13 cellular contexts compared by ENCODE assay signal in genomic region chr10:5581670-5582566, GRCh38.
DNase-seq lines count a peak whose midpoint lies in the region; ATAC-seq and TF ChIP-seq lines count a peak whose summit lies in the region.
"Had no signal": no experiment of that assay in that cellular context is flagged by ENCODE, and none has a peak within 500 bp of the region (broad histone marks: within the 10 kb centered on the region; RNA-seq: fewer than 3 reads in every experiment).

No MANE protein-coding gene starts in this region.

- H3K27ac ChIP-seq in WERI-Rb-1 = no peak overlapping the region
- H3K27ac ChIP-seq: C4-2B had no signal

- no peaks in the 10 kb centered on the region for H3K9me3 ChIP-seq in WERI-Rb-1 (ENCODE audit: severe bottlenecking)
- H3K9me3 ChIP-seq: MG63 had no signal

- H3K27me3 Mint-ChIP-seq in dendritic cell treated with granulocyte-macrophage colony-stimulating factor and Interleukin-4, amounts not matched to agents 40 ng/mL and 50 ng/mL, for 4 days = peaks cover 25% of the 10 kb centered on the region

- ATAC-seq in GM18505 (IDR thresholded peaks at IDR 0.05; ENCODE audit: unreplicated experiment) = peak; percentile 63
- ATAC-seq in GM21447 (IDR thresholded peaks at IDR 0.05; ENCODE audit: unreplicated experiment) = peak; percentile 65
- peak; percentile 60 for ATAC-seq in HG03159 (IDR thresholded peaks at IDR 0.05; ENCODE audit: unreplicated experiment)
- ATAC-seq in stimulated activated naive CD8-positive, alpha-beta T cell treated with anti-CD3 and anti-CD28 coated beads, Interleukin-15, Interleukin-2, amounts not matched to agents 100 U/mL and 50 U/mL, for 24 hours = no peak

- H3K27ac Mint-ChIP-seq in dendritic cell treated with granulocyte-macrophage colony-stimulating factor and Interleukin-4, amounts not matched to agents 40 ng/mL and 50 ng/mL, for 4 days = peak overlapping the region; percentile 43

- H3K4me1 Mint-ChIP-seq in dendritic cell treated with granulocyte-macrophage colony-stimulating factor and Interleukin-4, amounts not matched to agents 40 ng/mL and 50 ng/mL, for 4 days (ENCODE audit: low read depth) = peaks cover 45% of the 10 kb centered on the region

- no peaks in the 10 kb centered on the region for H3K9me3 Mint-ChIP-seq in dendritic cell treated with granulocyte-macrophage colony-stimulating factor and Interleukin-4, amounts not matched to agents 40 ng/mL and 50 ng/mL, for 4 days

- DNase-seq in WERI-Rb-1 (no peak), hippocampal formation (lab: John Stamatoyannopoulos, UW) (no peak), T-helper 2 cell (no peak)
- DNase-seq in stimulated activated naive CD8-positive, alpha-beta T cell treated with anti-CD3 and anti-CD28 coated beads, Interleukin-15, Interleukin-2, amounts not matched to agents 100 U/mL and 50 U/mL, for 24 hours = no peak
- DNase-seq: MG63; Right ventricle myocardium superior; stimulated activated CD4-positive, alpha-beta T cell treated with anti-CD3 and anti-CD28 coated beads, Interleukin-4, amount 100 ng/mL, for 4 hours had no signal

- no peak overlapping the region for H3K4me3 ChIP-seq in WERI-Rb-1 (ENCODE audit: low read depth, low read length)
- H3K4me3 ChIP-seq: MG63 had no signal

- intact Hi-C loops in dendritic cell treated with granulocyte-macrophage colony-stimulating factor and Interleukin-4, amounts not matched to agents 40 ng/mL and 50 ng/mL, for 4 days (cut with micrococcal nuclease) = no loop called here

- H3K4me3 Mint-ChIP-seq in dendritic cell treated with granulocyte-macrophage colony-stimulating factor and Interleukin-4, amounts not matched to agents 40 ng/mL and 50 ng/mL, for 4 days = peak overlapping the region; percentile 39
- H3K4me3 Mint-ChIP-seq: neural crest cell had no signal

- no peak for TF ChIP-seq POLR2A in GM18505 (IDR thresholded peaks at IDR 0.05; ENCODE audit: borderline replicate concordance, extremely low read depth, insufficient read depth, insufficient read length)

- no peaks in the 10 kb centered on the region for H3K36me3 ChIP-seq in WERI-Rb-1
- H3K36me3 ChIP-seq: MG63 had no signal

- H3K36me3 Mint-ChIP-seq in dendritic cell treated with granulocyte-macrophage colony-stimulating factor and Interleukin-4, amounts not matched to agents 40 ng/mL and 50 ng/mL, for 4 days (ENCODE audit: low read depth) = no peaks in the 10 kb centered on the region

- TF ChIP-seq CTCF in WERI-Rb-1 (IDR thresholded peaks at IDR 0.05; ENCODE audit: low read depth, low read length) = no peak

- no peaks in the 10 kb centered on the region for H3K27me3 ChIP-seq in WERI-Rb-1 (ENCODE audit: insufficient read depth, low read depth, severe bottlenecking)
- H3K27me3 ChIP-seq: MG63 had no signal
